Comparison of ENCODE assay signal across 12 cellular contexts in genomic region chr1:220887202-220887867, GRCh38. TPM values are rescaled to one million over a fixed set of nuclear protein-coding genes. Genes with fewer than 3 reads are reported as not detected.
DNase-seq lines count a peak whose midpoint lies in the region; ATAC-seq and TF ChIP-seq lines count a peak whose summit lies in the region.
"Had no signal": no experiment of that assay in that cellular context is flagged by ENCODE, and none has a peak within 500 bp of the region (broad histone marks: within the 10 kb centered on the region; RNA-seq: fewer than 3 reads in every experiment).

No MANE protein-coding gene starts in this region.

- H3K27ac Mint-ChIP-seq in activated naive CD4-positive, alpha-beta T cell treated with anti-CD3 and anti-CD28 coated beads for 36 hours, result no peak overlapping the region
- H3K27ac Mint-ChIP-seq: activated naive CD4-positive, alpha-beta T cell treated with anti-CD3 and anti-CD28 coated beads, Interleukin-2, amount 50 U/mL, for 24 hours; natural killer cell had no signal

- ATAC-seq in lower lobe of right lung (peak; percentile 28 to 31), GM21786 (IDR thresholded peaks at IDR 0.05; ENCODE audit: unreplicated experiment) (no peak), HG02588 (IDR thresholded peaks at IDR 0.05; ENCODE audit: unreplicated experiment) (no peak)

- H3K9ac ChIP-seq in HUES64 (ENCODE audit: low read depth, low read length), result no peak overlapping the region

- in situ Hi-C loops in G401 (cut with HindIII; ENCODE audit: low sequenced_read_pairs), result no loop called here

- H3K9me3 ChIP-seq in HUES64 (ENCODE audit: insufficient read depth, low read depth, low read length), result no peaks in the 10 kb centered on the region; the same call in 1 of the 2 replicates
- no peaks in the 10 kb centered on the region for H3K9me3 ChIP-seq in lower lobe of right lung
- no peaks in the 10 kb centered on the region for H3K9me3 ChIP-seq in spleen

- CTCF ChIA-PET in activated naive CD4-positive, alpha-beta T cell treated with anti-CD3 and anti-CD28 coated beads for 36 hours (lab: Charles Lee), result no interaction called here

- H3K36me3 Mint-ChIP-seq in activated naive CD4-positive, alpha-beta T cell treated with anti-CD3 and anti-CD28 coated beads for 36 hours (ENCODE audit: low read depth), result no peaks in the 10 kb centered on the region
- H3K36me3 Mint-ChIP-seq: activated naive CD4-positive, alpha-beta T cell treated with anti-CD3 and anti-CD28 coated beads, Interleukin-2, amount 50 U/mL, for 24 hours; natural killer cell had no signal

- H3K27me3 ChIP-seq in HUES64 (ENCODE audit: insufficient read depth, low read length), result peaks cover 100% of the 10 kb centered on the region
- H3K27me3 ChIP-seq in lower lobe of right lung (ENCODE audit: low read depth), result peaks cover 47% of the 10 kb centered on the region
- H3K27me3 ChIP-seq in spleen (replicated peaks in 1 of 7), result peaks cover 0 to 70% (median 34%) of the 10 kb centered on the region in 7 donors

- peaks cover 80% of the 10 kb centered on the region for H3K27me3 Mint-ChIP-seq in activated naive CD4-positive, alpha-beta T cell treated with anti-CD3 and anti-CD28 coated beads for 36 hours (ENCODE audit: low read depth)

- H3K27ac ChIP-seq in HUES64 (ENCODE audit: low read depth, low read length), result no peak overlapping the region
- no peak overlapping the region for H3K27ac ChIP-seq in coronary artery
- H3K27ac ChIP-seq in lower lobe of right lung, result no peak overlapping the region
- no peak overlapping the region for H3K27ac ChIP-seq in spleen
- H3K27ac ChIP-seq: VCaP had no signal

- no peak for TF ChIP-seq POLR2A in spleen (IDR thresholded peaks at IDR 0.05)

- peaks cover 3% of the 10 kb centered on the region for H3K4me1 Mint-ChIP-seq in activated naive CD4-positive, alpha-beta T cell treated with anti-CD3 and anti-CD28 coated beads for 36 hours (ENCODE audit: low read depth)
- H3K4me1 Mint-ChIP-seq: activated naive CD4-positive, alpha-beta T cell treated with anti-CD3 and anti-CD28 coated beads, Interleukin-2, amount 50 U/mL, for 24 hours had no signal

- H3K9me3 Mint-ChIP-seq in activated naive CD4-positive, alpha-beta T cell treated with anti-CD3 and anti-CD28 coated beads for 36 hours, result peaks cover 1% of the 10 kb centered on the region
- H3K9me3 Mint-ChIP-seq: activated naive CD4-positive, alpha-beta T cell treated with anti-CD3 and anti-CD28 coated beads, Interleukin-2, amount 50 U/mL, for 24 hours; natural killer cell had no signal

- H3K36me3 ChIP-seq in HUES64 (ENCODE audit: insufficient read depth, low read length), result no peaks in the 10 kb centered on the region
- peaks cover 34% of the 10 kb centered on the region for H3K36me3 ChIP-seq in lower lobe of right lung
- peaks cover 8 to 47% (median 27%) of the 10 kb centered on the region in 6 donors for H3K36me3 ChIP-seq in spleen

- H3K4me3 Mint-ChIP-seq in activated naive CD4-positive, alpha-beta T cell treated with anti-CD3 and anti-CD28 coated beads for 36 hours, result no peak overlapping the region
- H3K4me3 Mint-ChIP-seq: activated naive CD4-positive, alpha-beta T cell treated with anti-CD3 and anti-CD28 coated beads, Interleukin-2, amount 50 U/mL, for 24 hours; natural killer cell had no signal

- H3K4me1 ChIP-seq in HUES64 (ENCODE audit: insufficient read depth, low read length) (peaks cover 20% of the 10 kb centered on the region), lower lobe of right lung (peaks cover 20% of the 10 kb centered on the region), spleen (peaks cover under 1 to 62% (median 31%) of the 10 kb centered on the region in 6 donors)

- intact Hi-C loops in lower lobe of right lung (cut with DNase I) (no loop called here), spleen (cut with DNase I; ENCODE audit: low total_unique reads) (no loop called here)
- intact Hi-C loops in activated naive CD4-positive, alpha-beta T cell treated with anti-CD3 and anti-CD28 coated beads for 36 hours (cut with micrococcal nuclease), result no loop called here

- TF ChIP-seq CTCF in coronary artery (IDR thresholded peaks at IDR 0.05), result no peak
- TF ChIP-seq CTCF in lower lobe of right lung (IDR thresholded peaks at IDR 0.05), result no peak
- TF ChIP-seq CTCF in spleen (IDR thresholded peaks at IDR 0.05 in 8 of 11, conservative IDR thresholded peaks at IDR 0.05 in 3 of 11), result no peak

- 2% methylated on average over 36 of the region's 36 CpGs for WGBS in HUES64
- 34 to 55% (median 35%) methylated on average over 23 to 36 of the region's 36 CpGs for WGBS in spleen, 5 donors

- H3K4me3 ChIP-seq in HUES64 (ENCODE audit: low read length) (peak overlapping the region; percentile 26), coronary artery (peak overlapping the region; percentile 64), lower lobe of right lung (peak overlapping the region; percentile 14), spleen (peak overlapping the region in 1 of 8 donors; percentile 40)

- DNase-seq in coronary artery (ENCODE audit: low spot score) (no peak), lower lobe of right lung (no peak), spleen (peak; percentile 79), G401 (ENCODE audit: low spot score) (no peak)
- no peak for DNase-seq in activated naive CD4-positive, alpha-beta T cell treated with anti-CD3 and anti-CD28 coated beads for 36 hours
- DNase-seq: KBM-7, natural killer cell had no signal

RNA-seq across cellular contexts. Expression of gene HLX, which starts 8.1 kb away (rescaled TPM):
- polyA plus RNA-seq in HUES64 (2013, experiment 1 of 2), result 0.55 TPM
- 0.70 TPM for polyA plus RNA-seq in HUES64 (2013, experiment 2 of 2)
- total RNA-seq in lower lobe of right lung (18.5 TPM), spleen (10 to 100 TPM; 12.4 to 36.1 (median 17.5) TPM)
- polyA plus RNA-seq in spleen, result 10 to 100 TPM in 2 of 3 donors, 1 to 10 TPM in 1; 6.9 to 13.7 (median 12.7) TPM
- total RNA-seq in activated naive CD4-positive, alpha-beta T cell treated with anti-CD3 and anti-CD28 coated beads for 36 hours, result under 1 TPM in 1 of 2 experiments, not detected in 1; 0.12 TPM
- not detected in 2 replicates for total RNA-seq in G401 (2014; rRNA removed; shearing (Covaris generic))

Comparison
In these comparisons a context has a peak if more than half of its experiments do, and no peak if none do; other contexts are left out.
1. ATAC-seq: peak in lower lobe of right lung (2 of 2); none in GM21786 (single experiment) and HG02588 (single experiment).
2. RNA of gene HLX, which starts 8.1 kb away (total RNA-seq): 18.5 TPM in lower lobe of right lung (single experiment) and 12.4 to 36.1 TPM in spleen; 0.12 TPM in activated naive CD4-positive, alpha-beta T cell treated with anti-CD3 and anti-CD28 coated beads for 36 hours and not detected in G401; every median in the first group is over 10 times any median in the second.